Comparison of ENCODE assay signal across 1 cellular context in the genomic region with DNA sequence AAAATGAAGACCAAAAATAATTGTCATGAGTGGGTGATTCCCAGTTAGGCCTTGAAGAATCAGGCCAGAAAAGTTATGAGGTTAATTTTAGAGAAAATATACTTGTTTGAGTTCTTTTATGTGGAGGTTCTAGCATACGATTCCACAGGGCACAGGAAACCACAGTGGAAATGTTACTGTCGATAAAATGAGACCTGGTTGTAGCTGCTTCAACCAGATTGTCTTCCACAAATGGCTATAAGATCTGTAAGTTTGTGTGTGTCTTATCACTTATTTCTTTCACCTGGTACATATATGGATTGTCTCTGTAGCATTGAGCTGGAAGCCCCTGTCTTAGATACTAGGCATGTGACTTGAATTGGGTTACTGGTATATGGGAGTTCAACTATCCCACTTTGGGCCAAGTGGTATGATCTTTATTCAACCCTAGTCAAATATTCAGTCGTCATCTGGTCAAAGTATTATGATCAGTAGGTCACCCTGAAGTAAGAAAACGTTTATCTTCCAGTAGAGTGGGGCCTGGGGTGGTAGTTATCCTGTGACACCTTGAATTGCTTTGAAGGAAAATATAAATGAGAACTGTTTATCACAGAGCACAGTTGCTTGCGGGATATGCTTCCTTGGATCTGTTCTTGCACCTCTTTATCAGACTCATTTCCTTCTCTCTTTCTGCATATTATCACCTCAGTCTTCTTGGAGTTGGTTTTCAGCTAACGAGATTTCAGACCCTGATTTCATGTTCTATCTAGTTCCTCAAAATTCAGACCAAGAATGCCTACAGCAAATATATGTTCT.
A peak's percentile ranks its signal among the peaks of the same experiment; 100 is the strongest.
TF ChIP-seq lines count a peak whose summit lies in the region.

No MANE protein-coding gene starts in this region.

TF ChIP-seq in K562, 482 proteins besides CTCF, POLR2A, EP300 and RAD21 (continued from another document):
- TF ChIP-seq HNRNPLL (IDR thresholded peaks at IDR 0.05; ENCODE audit: low read depth, low read length, poor library complexity, severe bottlenecking), result no peak
- TF ChIP-seq KLF16 (IDR thresholded peaks at IDR 0.05), result peak; percentile 97
- TF ChIP-seq, protein P1, sequence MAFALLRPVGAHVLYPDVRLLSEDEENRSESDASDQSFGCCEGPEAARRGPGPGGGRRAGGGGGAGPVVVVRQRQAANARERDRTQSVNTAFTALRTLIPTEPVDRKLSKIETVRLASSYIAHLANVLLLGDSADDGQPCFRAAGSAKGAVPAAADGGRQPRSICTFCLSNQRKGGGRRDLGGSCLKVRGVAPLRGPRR (CRISPR knock-in tag; IDR thresholded peaks at IDR 0.05), result no peak
- peak; percentile 98 for TF ChIP-seq CBFA2T3 (IDR thresholded peaks at IDR 0.05)
- TF ChIP-seq SMARCA4 (IDR thresholded peaks at IDR 0.05), result peak; percentile 91
- peak; percentile 61 to 85; a peak in 3 of 4 replicates for TF ChIP-seq TBL1XR1 (IDR thresholded peaks at IDR 0.05; ENCODE audit: low read length in 2 of 2)
- TF ChIP-seq MTA2 (IDR thresholded peaks at IDR 0.05; ENCODE audit: low read depth), result peak; percentile 90
- TF ChIP-seq GABPA (tag; conservative IDR thresholded peaks at IDR 0.05; ENCODE audit: low read depth), result no peak
- peak; percentile 96 for TF ChIP-seq NCOR1 (IDR thresholded peaks at IDR 0.05)
- TF ChIP-seq MYC (IDR thresholded peaks at IDR 0.05; ENCODE audit: low read depth, low read length), result 0 out of 2 replicates have a peak, but pooled peaks have one; percentile 18
- no peak for TF ChIP-seq MYC (CRISPR knock-in tag; IDR thresholded peaks at IDR 0.05; ENCODE audit: borderline replicate concordance, low read depth)
- 0 out of 2 replicates have a peak, but pooled peaks have one; percentile 79 for TF ChIP-seq ZBED1 (IDR thresholded peaks at IDR 0.05)
- peak; percentile 51; the same call in 1 of the 2 replicates for TF ChIP-seq CTBP1 (IDR thresholded peaks at IDR 0.05; ENCODE audit: borderline replicate concordance)
- TF ChIP-seq, protein P2, sequence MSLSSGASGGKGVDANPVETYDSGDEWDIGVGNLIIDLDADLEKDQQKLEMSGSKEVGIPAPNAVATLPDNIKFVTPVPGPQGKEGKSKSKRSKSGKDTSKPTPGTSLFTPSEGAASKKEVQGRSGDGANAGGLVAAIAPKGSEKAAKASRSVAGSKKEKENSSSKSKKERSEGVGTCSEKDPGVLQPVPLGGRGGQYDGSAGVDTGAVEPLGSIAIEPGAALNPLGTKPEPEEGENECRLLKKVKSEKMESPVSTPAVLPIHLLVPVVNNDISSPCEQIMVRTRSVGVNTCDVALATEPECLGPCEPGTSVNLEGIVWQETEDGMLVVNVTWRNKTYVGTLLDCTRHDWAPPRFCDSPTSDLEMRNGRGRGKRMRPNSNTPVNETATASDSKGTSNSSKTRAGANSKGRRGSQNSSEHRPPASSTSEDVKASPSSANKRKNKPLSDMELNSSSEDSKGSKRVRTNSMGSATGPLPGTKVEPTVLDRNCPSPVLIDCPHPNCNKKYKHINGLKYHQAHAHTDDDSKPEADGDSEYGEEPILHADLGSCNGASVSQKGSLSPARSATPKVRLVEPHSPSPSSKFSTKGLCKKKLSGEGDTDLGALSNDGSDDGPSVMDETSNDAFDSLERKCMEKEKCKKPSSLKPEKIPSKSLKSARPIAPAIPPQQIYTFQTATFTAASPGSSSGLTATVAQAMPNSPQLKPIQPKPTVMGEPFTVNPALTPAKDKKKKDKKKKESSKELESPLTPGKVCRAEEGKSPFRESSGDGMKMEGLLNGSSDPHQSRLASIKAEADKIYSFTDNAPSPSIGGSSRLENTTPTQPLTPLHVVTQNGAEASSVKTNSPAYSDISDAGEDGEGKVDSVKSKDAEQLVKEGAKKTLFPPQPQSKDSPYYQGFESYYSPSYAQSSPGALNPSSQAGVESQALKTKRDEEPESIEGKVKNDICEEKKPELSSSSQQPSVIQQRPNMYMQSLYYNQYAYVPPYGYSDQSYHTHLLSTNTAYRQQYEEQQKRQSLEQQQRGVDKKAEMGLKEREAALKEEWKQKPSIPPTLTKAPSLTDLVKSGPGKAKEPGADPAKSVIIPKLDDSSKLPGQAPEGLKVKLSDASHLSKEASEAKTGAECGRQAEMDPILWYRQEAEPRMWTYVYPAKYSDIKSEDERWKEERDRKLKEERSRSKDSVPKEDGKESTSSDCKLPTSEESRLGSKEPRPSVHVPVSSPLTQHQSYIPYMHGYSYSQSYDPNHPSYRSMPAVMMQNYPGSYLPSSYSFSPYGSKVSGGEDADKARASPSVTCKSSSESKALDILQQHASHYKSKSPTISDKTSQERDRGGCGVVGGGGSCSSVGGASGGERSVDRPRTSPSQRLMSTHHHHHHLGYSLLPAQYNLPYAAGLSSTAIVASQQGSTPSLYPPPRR (CRISPR knock-in tag; IDR thresholded peaks at IDR 0.05; ENCODE audit: borderline replicate concordance), result peak; percentile 63; the same call in 1 of the 2 replicates
- TF ChIP-seq, protein P3, sequence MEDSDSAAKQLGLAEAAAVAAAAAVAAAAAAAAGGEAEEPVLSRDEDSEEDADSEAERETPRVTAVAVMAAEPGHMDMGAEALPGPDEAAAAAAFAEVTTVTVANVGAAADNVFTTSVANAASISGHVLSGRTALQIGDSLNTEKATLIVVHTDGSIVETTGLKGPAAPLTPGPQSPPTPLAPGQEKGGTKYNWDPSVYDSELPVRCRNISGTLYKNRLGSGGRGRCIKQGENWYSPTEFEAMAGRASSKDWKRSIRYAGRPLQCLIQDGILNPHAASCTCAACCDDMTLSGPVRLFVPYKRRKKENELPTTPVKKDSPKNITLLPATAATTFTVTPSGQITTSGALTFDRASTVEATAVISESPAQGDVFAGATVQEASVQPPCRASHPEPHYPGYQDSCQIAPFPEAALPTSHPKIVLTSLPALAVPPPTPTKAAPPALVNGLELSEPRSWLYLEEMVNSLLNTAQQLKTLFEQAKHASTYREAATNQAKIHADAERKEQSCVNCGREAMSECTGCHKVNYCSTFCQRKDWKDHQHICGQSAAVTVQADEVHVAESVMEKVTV (CRISPR knock-in tag; IDR thresholded peaks at IDR 0.05), result 0 out of 2 replicates have a peak, but pooled peaks have one; percentile 23
- TF ChIP-seq, protein P4, sequence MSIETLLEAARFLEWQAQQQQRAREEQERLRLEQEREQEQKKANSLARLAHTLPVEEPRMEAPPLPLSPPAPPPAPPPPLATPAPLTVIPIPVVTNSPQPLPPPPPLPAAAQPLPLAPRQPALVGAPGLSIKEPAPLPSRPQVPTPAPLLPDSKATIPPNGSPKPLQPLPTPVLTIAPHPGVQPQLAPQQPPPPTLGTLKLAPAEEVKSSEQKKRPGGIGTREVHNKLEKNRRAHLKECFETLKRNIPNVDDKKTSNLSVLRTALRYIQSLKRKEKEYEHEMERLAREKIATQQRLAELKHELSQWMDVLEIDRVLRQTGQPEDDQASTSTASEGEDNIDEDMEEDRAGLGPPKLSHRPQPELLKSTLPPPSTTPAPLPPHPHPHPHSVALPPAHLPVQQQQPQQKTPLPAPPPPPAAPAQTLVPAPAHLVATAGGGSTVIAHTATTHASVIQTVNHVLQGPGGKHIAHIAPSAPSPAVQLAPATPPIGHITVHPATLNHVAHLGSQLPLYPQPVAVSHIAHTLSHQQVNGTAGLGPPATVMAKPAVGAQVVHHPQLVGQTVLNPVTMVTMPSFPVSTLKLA (conservative IDR thresholded peaks at IDR 0.05), result 0 out of 4 replicates have a peak, but pooled peaks of 1 of the 2 experiments have one; percentile 47
- no peak for TF ChIP-seq TBP (optimal IDR thresholded peaks at IDR 0.05; ENCODE audit: low read depth, low read length)
- TF ChIP-seq RBBP5 (IDR thresholded peaks at IDR 0.05; ENCODE audit: borderline replicate concordance, insufficient read depth, low read length, poor library complexity, severe bottlenecking), result peak; percentile 44
- TF ChIP-seq NFIC (IDR thresholded peaks at IDR 0.05), result peak; percentile 88
- TF ChIP-seq ARID1B (IDR thresholded peaks at IDR 0.05), result peak; percentile 97
